ENCODE assay signal across 8 cellular contexts in genomic region chr5:108260105-108260857, GRCh38.
A peak's percentile ranks its signal among the peaks of the same experiment; 100 is the strongest.
DNase-seq lines count a peak whose midpoint lies in the region; ATAC-seq and TF ChIP-seq lines count a peak whose summit lies in the region.

No MANE protein-coding gene starts in this region.

- H2AK5ac ChIP-seq in IMR-90 (ENCODE audit: low read depth, low read length) = no peak overlapping the region; the same call in 1 of the 2 replicates

- TF ChIP-seq RAD21 in IMR-90 (IDR thresholded peaks at IDR 0.05; ENCODE audit: low read length) = peak; percentile 86

- peaks cover 5% of the 10 kb centered on the region for H3K4me1 Mint-ChIP-seq in activated T-helper 17 cell treated with anti-CD3 and anti-CD28 coated beads, Interleukin-2, amount 50 U/mL, for 72 hours

- no peak for TF ChIP-seq POLR2A in IMR-90 (IDR thresholded peaks at IDR 0.05; ENCODE audit: low read depth, low read length)
- TF ChIP-seq POLR2A in thyroid gland (IDR thresholded peaks at IDR 0.05) = no peak

- TF ChIP-seq CTCF in IMR-90 (conservative IDR thresholded peaks at IDR 0.05; ENCODE audit: low read depth, low read length) = peak; percentile 91
- peak; percentile 98 for TF ChIP-seq CTCF in fibroblast of villous mesenchyme (IDR thresholded peaks at IDR 0.05; ENCODE audit: insufficient read depth, low read depth, low read length)
- peak; percentile 99 for TF ChIP-seq CTCF in osteoblast (IDR thresholded peaks at IDR 0.05; ENCODE audit: extremely low read depth, low read depth, low read length)
- peak; percentile 79 to 95 (median 86) for TF ChIP-seq CTCF in thyroid gland (IDR thresholded peaks at IDR 0.05)

- H3K4ac ChIP-seq in IMR-90 (ENCODE audit: low read depth, low read length) = peak overlapping the region; percentile 17; the same call in 1 of the 2 replicates

- whole genome bisulfite sequencing in IMR-90 (ENCODE audit: extremely low coverage in 2 of 2, insufficient read length in 1 of 2), 2 experiments = no CpG with 5 or more reads among the region's 8 CpGs
- WGBS in thyroid gland, 2 donors = 45 to 47% methylated on average over 8 of the region's 8 CpGs

- no peaks in the 10 kb centered on the region for H3K4me1 ChIP-seq in IMR-90 (ENCODE audit: control insufficient read depth, insufficient read depth, low read length)
- H3K4me1 ChIP-seq in osteoblast (ENCODE audit: insufficient read depth, low read length) = peaks cover 14% of the 10 kb centered on the region
- H3K4me1 ChIP-seq in thyroid gland = no peaks in the 10 kb centered on the region

- H2BK20ac ChIP-seq in IMR-90 (ENCODE audit: low read depth, low read length) = peak overlapping the region; percentile 38; the same call in 1 of the 2 replicates

- in situ Hi-C loops in IMR-90 (cut with MboI; ENCODE audit: low sequenced_read_pairs) = no loop called here

- H3K4me3 ChIP-seq in IMR-90 (ENCODE audit: insufficient read depth, low read depth, low read length) = no peak overlapping the region
- no peak overlapping the region for H3K4me3 ChIP-seq in fibroblast of villous mesenchyme (ENCODE audit: low read depth, low read length)
- H3K4me3 ChIP-seq in osteoblast (ENCODE audit: insufficient read depth, low read length) = peak overlapping the region; percentile 43
- no peak overlapping the region for H3K4me3 ChIP-seq in thyroid gland (replicated peaks in 1 of 3)

- no peak overlapping the region for H3K4me3 Mint-ChIP-seq in activated T-helper 17 cell treated with anti-CD3 and anti-CD28 coated beads, Interleukin-2, amount 50 U/mL, for 72 hours

- H3K9ac ChIP-seq in IMR-90 (ENCODE audit: low read depth, low read length) = no peak overlapping the region

- CTCF ChIA-PET in IMR-90 (lab: Yijun Ruan, JAX) = interaction anchor here (0.6 to 1.8 kb wide), 14 partner anchors 9 to 253 kb away, joined by 3 to 15 read pairs (median 3); no protein-coding TSS in a partner anchor

- no peak overlapping the region for H3K18ac ChIP-seq in IMR-90 (ENCODE audit: low read depth, low read length)

- DNase-seq in Daoy (ENCODE audit: low read depth) = peak; percentile 76
- peak; percentile 85 for DNase-seq in IMR-90
- peak; percentile 66 for DNase-seq in RPMI7951 (ENCODE audit: low read depth)
- peak; percentile 82 for DNase-seq in fibroblast of villous mesenchyme (ENCODE audit: low read depth)
- DNase-seq in osteoblast (ENCODE audit: insufficient read length, low spot score, missing footprints) = peak; percentile 65
- peak; percentile 72 to 76 for DNase-seq in thyroid gland

- H2BK120ac ChIP-seq in IMR-90 (ENCODE audit: low read depth, low read length) = no peak overlapping the region

- peak overlapping the region in 1 of 2 experiments; percentile 34; a peak in 1 of 4 replicates for H4K8ac ChIP-seq in IMR-90 (ENCODE audit: low read depth in 2 of 2, low read length in 2 of 2)

- H3K79me2 ChIP-seq in osteoblast (ENCODE audit: insufficient read depth, low read length) = no peaks in the 10 kb centered on the region

- H4K20me1 ChIP-seq in IMR-90 (ENCODE audit: insufficient read depth, low read length) (no peaks in the 10 kb centered on the region), osteoblast (ENCODE audit: insufficient read depth, low read length) (no peaks in the 10 kb centered on the region)

- dilution Hi-C loops in IMR-90 (cut with HindIII; ENCODE audit: low sequenced_read_pairs, unreplicated experiment) = no loop called here

- H3K27ac ChIP-seq in IMR-90 (ENCODE audit: insufficient read depth, low read length) (no peak overlapping the region), osteoblast (ENCODE audit: low read depth, low read length) (no peak overlapping the region), thyroid gland (no peak overlapping the region)

- no peaks in the 10 kb centered on the region for H3K9me3 Mint-ChIP-seq in activated T-helper 17 cell treated with anti-CD3 and anti-CD28 coated beads, Interleukin-2, amount 50 U/mL, for 72 hours

- H4K5ac ChIP-seq in IMR-90 (ENCODE audit: low read depth, low read length) = no peak overlapping the region

- no TSS peak for BruUV-seq in IMR-90 (replicated peaks; lab: Mats Ljungman, UMichigan)

- no peaks in the 10 kb centered on the region for H3K36me3 Mint-ChIP-seq in activated T-helper 17 cell treated with anti-CD3 and anti-CD28 coated beads, Interleukin-2, amount 50 U/mL, for 72 hours (ENCODE audit: low read depth)

- no peaks in the 10 kb centered on the region for H3K36me3 ChIP-seq in IMR-90 (ENCODE audit: control insufficient read depth, insufficient read depth, low read length)
- H3K36me3 ChIP-seq in osteoblast (ENCODE audit: insufficient read depth, low read length) = no peaks in the 10 kb centered on the region
- H3K36me3 ChIP-seq in thyroid gland = no peaks in the 10 kb centered on the region

- peak overlapping the region; percentile 43; the same call in 1 of the 2 replicates for H4K91ac ChIP-seq in IMR-90 (ENCODE audit: insufficient read depth, low read depth, low read length)

- H2AK9ac ChIP-seq in IMR-90 (replicated peaks; ENCODE audit: low read depth, low read length, poor library complexity) = peak overlapping the region; percentile 6

- H3K56ac ChIP-seq in IMR-90 (ENCODE audit: extremely low read depth, insufficient read depth, low read length) = no peak overlapping the region

- no peak overlapping the region for H2BK5ac ChIP-seq in IMR-90 (ENCODE audit: low read depth, low read length, poor library complexity, severe bottlenecking)

- H3K27ac Mint-ChIP-seq in activated T-helper 17 cell treated with anti-CD3 and anti-CD28 coated beads, Interleukin-2, amount 50 U/mL, for 72 hours = no peak overlapping the region

- ATAC-seq in GM21528 (IDR thresholded peaks at IDR 0.05; ENCODE audit: low FRiP score, unreplicated experiment) (peak; percentile 93), IMR-90 (ENCODE audit: low read depth) (peak; percentile 87)
- peak; percentile 84 for ATAC-seq in activated T-helper 17 cell treated with anti-CD3 and anti-CD28 coated beads, Interleukin-2, amount 50 U/mL, for 72 hours (replicated peaks)

- H3K9me1 ChIP-seq in IMR-90 (ENCODE audit: insufficient read depth, low read length) = no peaks in the 10 kb centered on the region

- intact Hi-C loops in IMR-90 (cut with micrococcal nuclease) = loop anchor here (1.0 kb wide), 1 partner anchor 85 kb away; no protein-coding TSS in a partner anchor
- intact Hi-C loops in thyroid gland (cut with DNase I) = no loop called here

- H3K27me3 ChIP-seq in IMR-90 (ENCODE audit: control insufficient read depth, insufficient read depth, low read length) (no peaks in the 10 kb centered on the region), osteoblast (ENCODE audit: insufficient read depth, low read length) (no peaks in the 10 kb centered on the region), thyroid gland (no peaks in the 10 kb centered on the region)

- POLR2A ChIA-PET in IMR-90 (lab: Charles Lee; ENCODE audit: unreplicated experiment) = no interaction called here

- 0 out of 2 replicates have a peak overlapping the region, but pooled peaks have one; percentile 24 for H3K14ac ChIP-seq in IMR-90 (replicated peaks; ENCODE audit: low read depth, low read length)

- H2AFZ ChIP-seq in IMR-90 (replicated peaks; ENCODE audit: low read length, poor library complexity) = peak overlapping the region; percentile 4
- peak overlapping the region; percentile 20 for H2AFZ ChIP-seq in osteoblast (ENCODE audit: low read length)

- H3K4me2 ChIP-seq in IMR-90 (ENCODE audit: low read depth, low read length) = peak overlapping the region; percentile 45
- peak overlapping the region; percentile 74 for H3K4me2 ChIP-seq in osteoblast (ENCODE audit: insufficient read depth, low read length)

- no peak overlapping the region; the same call in 2 of the 3 replicates for H2BK15ac ChIP-seq in IMR-90 (ENCODE audit: low read depth, low read length)

- 0 out of 4 replicates have a peak, but pooled peaks cover 3 to 4% of the 10 kb centered on the region in 2 experiments for H3K79me1 ChIP-seq in IMR-90 (ENCODE audit: low read depth in 1 of 2, low read length in 2 of 2)

- H3K23ac ChIP-seq in IMR-90 (ENCODE audit: low read depth, low read length) = no peak overlapping the region

- no peaks in the 10 kb centered on the region for H3K27me3 Mint-ChIP-seq in activated T-helper 17 cell treated with anti-CD3 and anti-CD28 coated beads, Interleukin-2, amount 50 U/mL, for 72 hours

- H3K9me3 ChIP-seq in IMR-90 (ENCODE audit: control insufficient read depth, insufficient read depth, low read length) = no peaks in the 10 kb centered on the region
- no peaks in the 10 kb centered on the region for H3K9me3 ChIP-seq in osteoblast (ENCODE audit: low read depth, low read length)
- H3K9me3 ChIP-seq in thyroid gland = no peaks in the 10 kb centered on the region

TF ChIP-seq in IMR-90, 13 proteins besides CTCF, POLR2A, EP300 and RAD21:
- no peak for TF ChIP-seq MAFK (IDR thresholded peaks at IDR 0.05; ENCODE audit: low read depth, low read length)
- no peak for TF ChIP-seq CHD1 (IDR thresholded peaks at IDR 0.05; ENCODE audit: low read depth, low read length)
- TF ChIP-seq SMC3 (IDR thresholded peaks at IDR 0.05; ENCODE audit: low read depth, low read length) = peak; percentile 74
